10 cellular contexts compared by ENCODE assay signal in the genomic region with DNA sequence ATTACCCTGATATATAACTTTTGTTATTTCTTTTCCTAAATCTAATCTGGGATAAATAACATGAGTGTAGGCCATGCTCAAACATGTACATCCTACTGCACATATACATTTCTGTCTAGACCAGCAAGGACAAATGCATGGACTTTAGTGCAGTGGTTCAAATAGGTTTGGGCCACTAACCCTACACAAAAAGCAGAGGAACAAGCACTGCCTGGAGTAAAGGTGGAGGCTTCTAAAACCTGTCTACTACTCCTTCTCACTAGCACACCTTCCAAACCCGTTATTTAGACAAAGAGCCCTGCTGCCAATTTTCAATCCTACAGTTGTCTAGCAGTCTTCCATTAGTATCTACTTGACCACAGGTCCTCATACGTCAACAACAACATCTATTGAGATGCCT.
A peak's percentile ranks its signal among the peaks of the same experiment; 100 is the strongest.
DNase-seq lines count a peak whose midpoint lies in the region; ATAC-seq and TF ChIP-seq lines count a peak whose summit lies in the region.
"Had no signal": no experiment of that assay in that cellular context is flagged by ENCODE, and none has a peak within 500 bp of the region (broad histone marks: within the 10 kb centered on the region; RNA-seq: fewer than 3 reads in every experiment).

No MANE protein-coding gene starts in this region.

- peak overlapping the region; percentile 92 for H3K27ac ChIP-seq in OCI-LY3 (ENCODE audit: low read length)
- peak overlapping the region; percentile 41 for H3K27ac ChIP-seq in muscle layer of colon (ENCODE audit: low read depth, low read length)

- H2AFZ ChIP-seq in OCI-LY3 (ENCODE audit: low read depth, low read length) = no peak overlapping the region

- H3K79me2 ChIP-seq in OCI-LY3 (ENCODE audit: low read length) = no peaks in the 10 kb centered on the region

- peak overlapping the region; percentile 62 for H3K9ac ChIP-seq in OCI-LY3 (ENCODE audit: low read length)
- no peak overlapping the region for H3K9ac ChIP-seq in muscle layer of colon (ENCODE audit: low read length)

- H4K20me1 ChIP-seq in OCI-LY3 (ENCODE audit: insufficient read depth, low read length) = no peaks in the 10 kb centered on the region

- no peak overlapping the region for H3K4me3 Mint-ChIP-seq in activated naive CD4-positive, alpha-beta T cell treated with anti-CD3 and anti-CD28 coated beads, Interleukin-2, amount 10 ng/mL, durations not matched to agents 7 days and 5 days
- H3K4me3 Mint-ChIP-seq: activated CD4-positive, alpha-beta memory T cell treated with anti-CD3 and anti-CD28 coated beads for 36 hours; CD8-positive, alpha-beta T cell had no signal

- CTCF ChIA-PET in activated naive CD4-positive, alpha-beta T cell treated with anti-CD3 and anti-CD28 coated beads, Interleukin-2, amount 10 ng/mL, durations not matched to agents 7 days and 5 days (lab: Charles Lee) = no interaction called here

- H3K4me1 ChIP-seq in OCI-LY3 (ENCODE audit: low read length) (peaks cover 26% of the 10 kb centered on the region), muscle layer of colon (ENCODE audit: insufficient read depth, low read length) (peaks cover 16% of the 10 kb centered on the region)

- ATAC-seq in GM18505 (IDR thresholded peaks at IDR 0.05; ENCODE audit: unreplicated experiment) (peak; percentile 2), HG02571 (IDR thresholded peaks at IDR 0.05; ENCODE audit: unreplicated experiment) (peak; percentile 4), GM18867 (IDR thresholded peaks at IDR 0.05; ENCODE audit: unreplicated experiment) (no peak)
- ATAC-seq: CD8-positive, alpha-beta T cell had no signal

- H3K36me3 ChIP-seq in OCI-LY3 (replicated peaks; ENCODE audit: low read depth, low read length) = peaks cover 5% of the 10 kb centered on the region
- peaks cover 6% of the 10 kb centered on the region for H3K36me3 ChIP-seq in muscle layer of colon (ENCODE audit: insufficient read depth, low read length)

- no peak for TF ChIP-seq POLR2A in GM18505 (IDR thresholded peaks at IDR 0.05; ENCODE audit: borderline replicate concordance, extremely low read depth, insufficient read depth, insufficient read length)

- H3K4me3 ChIP-seq in OCI-LY3 (ENCODE audit: low read length) (peak overlapping the region; percentile 18), muscle layer of colon (ENCODE audit: low read depth in 1 of 2, low read length in 2 of 2) (no peak overlapping the region)

- TF ChIP-seq CTCF in OCI-LY3 (IDR thresholded peaks at IDR 0.05; ENCODE audit: low read depth, low read length) = no peak

- H3K27me3 ChIP-seq in OCI-LY3 (ENCODE audit: low read depth, low read length) = no peaks in the 10 kb centered on the region
- H3K27me3 ChIP-seq in muscle layer of colon (ENCODE audit: control insufficient read depth in 1 of 2, insufficient read depth in 2 of 2, low read length in 2 of 2) = no peaks in the 10 kb centered on the region

- H3K9me3 Mint-ChIP-seq in activated naive CD4-positive, alpha-beta T cell treated with anti-CD3 and anti-CD28 coated beads, Interleukin-2, amount 10 ng/mL, durations not matched to agents 7 days and 5 days = no peaks in the 10 kb centered on the region
- H3K9me3 Mint-ChIP-seq: activated CD4-positive, alpha-beta memory T cell treated with anti-CD3 and anti-CD28 coated beads for 36 hours; CD8-positive, alpha-beta T cell had no signal

- no peak overlapping the region for H3K27ac Mint-ChIP-seq in activated naive CD4-positive, alpha-beta T cell treated with anti-CD3 and anti-CD28 coated beads, Interleukin-2, amount 10 ng/mL, durations not matched to agents 7 days and 5 days
- H3K27ac Mint-ChIP-seq: activated CD4-positive, alpha-beta memory T cell treated with anti-CD3 and anti-CD28 coated beads for 36 hours; CD8-positive, alpha-beta T cell had no signal

- no peak for DNase-seq in NCI-H1092 (lab: John Stamatoyannopoulos, UW)
- no peak for DNase-seq in activated CD4-positive, alpha-beta T cell treated with anti-CD3 and anti-CD28 coated beads for 48 hours
- DNase-seq in activated naive CD4-positive, alpha-beta T cell treated with anti-CD3 and anti-CD28 coated beads, Interleukin-2, amount 10 ng/mL, durations not matched to agents 7 days and 5 days = no peak

- H3K27me3 Mint-ChIP-seq in activated naive CD4-positive, alpha-beta T cell treated with anti-CD3 and anti-CD28 coated beads, Interleukin-2, amount 10 ng/mL, durations not matched to agents 7 days and 5 days = no peaks in the 10 kb centered on the region
- H3K27me3 Mint-ChIP-seq: activated CD4-positive, alpha-beta memory T cell treated with anti-CD3 and anti-CD28 coated beads for 36 hours had no signal

- H3K4me1 Mint-ChIP-seq in activated naive CD4-positive, alpha-beta T cell treated with anti-CD3 and anti-CD28 coated beads, Interleukin-2, amount 10 ng/mL, durations not matched to agents 7 days and 5 days = peaks cover 4% of the 10 kb centered on the region

- H3K4me2 ChIP-seq in OCI-LY3 (ENCODE audit: low read length) = peak overlapping the region; percentile 65

- H3K36me3 Mint-ChIP-seq in activated naive CD4-positive, alpha-beta T cell treated with anti-CD3 and anti-CD28 coated beads, Interleukin-2, amount 10 ng/mL, durations not matched to agents 7 days and 5 days = no peaks in the 10 kb centered on the region
- H3K36me3 Mint-ChIP-seq: activated CD4-positive, alpha-beta memory T cell treated with anti-CD3 and anti-CD28 coated beads for 36 hours; CD8-positive, alpha-beta T cell had no signal

- H3K9me3 ChIP-seq in OCI-LY3 (ENCODE audit: insufficient read depth, low read length) = no peaks in the 10 kb centered on the region
- H3K9me3 ChIP-seq in muscle layer of colon (ENCODE audit: low read length) = no peaks in the 10 kb centered on the region
